35 cellular contexts compared by ENCODE assay signal in genomic region chr5:139820606-139821005, GRCh38. TPM values are rescaled to one million over a fixed set of nuclear protein-coding genes. Genes with fewer than 3 reads are reported as not detected.
"Had no signal": no experiment of that assay in that cellular context is flagged by ENCODE, and none has a peak within 500 bp of the region (broad histone marks: within the 10 kb centered on the region; RNA-seq: fewer than 3 reads in every experiment).

No MANE protein-coding gene starts in this region.

- H3K36me3 ChIP-seq: ascending aorta, cardiac muscle cell had no signal

- H3K4me1 Mint-ChIP-seq: activated B cell treated with CpG ODN at 0.5 μM for 24 hours; activated CD8-positive, alpha-beta memory T cell treated with anti-CD3 and anti-CD28 coated beads, Interleukin-2, amount 10 ng/mL, durations not matched to agents 7 days and 5 days; activated naive CD4-positive, alpha-beta T cell treated with anti-CD3 and anti-CD28 coated beads, Interleukin-2, amount 50 U/mL, for 24 hours; activated naive CD8-positive, alpha-beta T cell treated with anti-CD3 and anti-CD28 coated beads, Interleukin-2, amount 10 ng/mL, durations not matched to agents 7 days and 5 days had no signal

- H3K36me3 Mint-ChIP-seq: activated CD4-positive, alpha-beta memory T cell treated with anti-CD3 and anti-CD28 coated beads for 36 hours; activated naive CD8-positive, alpha-beta T cell treated with anti-CD3 and anti-CD28 coated beads, Interleukin-2, amount 10 ng/mL, durations not matched to agents 7 days and 5 days had no signal

- H3K4me1 ChIP-seq: ascending aorta had no signal

- H3K27ac Mint-ChIP-seq: activated B cell treated with CpG ODN at 0.5 μM for 24 hours; activated CD4-positive, alpha-beta memory T cell treated with anti-CD3 and anti-CD28 coated beads for 36 hours; activated CD8-positive, alpha-beta memory T cell treated with anti-CD3 and anti-CD28 coated beads, Interleukin-2, amount 10 ng/mL, durations not matched to agents 7 days and 5 days; activated naive CD4-positive, alpha-beta T cell treated with anti-CD3 and anti-CD28 coated beads, Interleukin-2, amount 50 U/mL, for 24 hours; activated naive CD8-positive, alpha-beta T cell treated with anti-CD3 and anti-CD28 coated beads, Interleukin-2, amount 10 ng/mL, durations not matched to agents 7 days and 5 days; activated T-cell treated with anti-CD3 and anti-CD28 coated beads, Interleukin-2, amount 50 U/mL, for 72 hours; activated T-helper 2 cell treated with anti-CD3 and anti-CD28 coated beads, Interferon-gamma antibody, Interleukin-2, Interleukin-4, amounts not matched to agents 10 μg/mL and 5 μg/mL and 100 μg/mL, durations not matched to agents 14 hours and 24 hours and 36 hours had no signal

- H3K27me3 ChIP-seq: ascending aorta, cardiac muscle cell had no signal

- H3K4me3 Mint-ChIP-seq: activated B cell treated with CpG ODN at 0.5 μM for 24 hours; activated CD4-positive, alpha-beta memory T cell treated with anti-CD3 and anti-CD28 coated beads for 36 hours; activated CD8-positive, alpha-beta memory T cell treated with anti-CD3 and anti-CD28 coated beads, Interleukin-2, amount 10 ng/mL, durations not matched to agents 7 days and 5 days; activated naive CD4-positive, alpha-beta T cell treated with anti-CD3 and anti-CD28 coated beads, Interleukin-2, amount 50 U/mL, for 24 hours; activated naive CD8-positive, alpha-beta T cell treated with anti-CD3 and anti-CD28 coated beads, Interleukin-2, amount 10 ng/mL, durations not matched to agents 7 days and 5 days; activated T-cell treated with anti-CD3 and anti-CD28 coated beads, Interleukin-2, amount 50 U/mL, for 72 hours had no signal

- ATAC-seq: activated CD8-positive, alpha-beta memory T cell treated with anti-CD3 and anti-CD28 coated beads, Interleukin-2, amount 10 ng/mL, durations not matched to agents 7 days and 5 days; activated T-cell treated with anti-CD3 and anti-CD28 coated beads, Interleukin-2, amount 50 U/mL, for 72 hours; Panc1; SK-N-SH treated with all-trans-retinoic acid at 6 μM for 48 hours had no signal

- DNase-seq: activated B cell treated with CpG ODN at 0.5 μM for 24 hours; activated CD4-positive, alpha-beta memory T cell treated with anti-CD3 and anti-CD28 coated beads for 36 hours; activated CD4-positive, alpha-beta T cell treated with anti-CD3 and anti-CD28 coated beads for 4 hours; activated CD4-positive, alpha-beta T cell treated with anti-CD3 and anti-CD28 coated beads, Interleukin-2, amount 50 U/mL, for 1 hour; activated CD8-positive, alpha-beta memory T cell treated with anti-CD3 and anti-CD28 coated beads, Interleukin-2, amount 10 ng/mL, durations not matched to agents 7 days and 5 days; activated gamma-delta T cell; activated naive CD4-positive, alpha-beta T cell treated with Interleukin-2 at 50 U/mL for 16 hours; activated T-cell treated with anti-CD3 and anti-CD28 coated beads, Interleukin-2, amount 50 U/mL, for 1 hour; activated T-cell treated with anti-CD3 and anti-CD28 coated beads, Interleukin-2, amount 50 U/mL, for 72 hours; amygdala; Karpas-422; KBM-7; NCI-H1048; NCI-H1105 treated with DMSO at 0.1 percent for 48 hours; NCI-H1436; NCI-H1694; NCI-H1930; NCI-H2081 treated with DMSO at 0.1 percent for 48 hours; NCI-H345; NCI-H524 treated with DMSO at 0.1 percent for 48 hours; SIG-M5; SW 1271; T-helper 1 cell; T-helper 2 cell; T-helper 9 cell had no signal

- H3K27ac ChIP-seq: ascending aorta, cardiac muscle cell, VCaP had no signal

- H3K4me3 ChIP-seq: ascending aorta, cardiac muscle cell had no signal

RNA-seq across cellular contexts. Expression of gene PSD2, which starts 25.0 kb away (rescaled TPM):
- total RNA-seq: activated B cell treated with CpG ODN at 0.5 μM for 24 hours; activated CD4-positive, alpha-beta memory T cell treated with anti-CD3 and anti-CD28 coated beads for 36 hours; activated CD8-positive, alpha-beta memory T cell treated with anti-CD3 and anti-CD28 coated beads, Interleukin-2, amount 10 ng/mL, durations not matched to agents 7 days and 5 days; activated T-cell treated with anti-CD3 and anti-CD28 coated beads, Interleukin-2, amount 50 U/mL, for 72 hours; activated T-helper 2 cell treated with anti-CD3 and anti-CD28 coated beads, Interferon-gamma antibody, Interleukin-2, Interleukin-4, amounts not matched to agents 10 μg/mL and 5 μg/mL and 100 μg/mL, durations not matched to agents 14 hours and 24 hours and 36 hours; ascending aorta; MCF 10A; RPMI7951 had no signal
